Comparison of ENCODE assay signal across 1 cellular context in genomic region chr4:144509088-144509854, GRCh38.
TF ChIP-seq lines count a peak whose summit lies in the region.

No MANE protein-coding gene starts in this region.

TF ChIP-seq in GM23338, 12 proteins besides CTCF, POLR2A, EP300 and RAD21 (continued from another document):
- no peak for TF ChIP-seq ZNF462 (CRISPR knock-in tag; IDR thresholded peaks at IDR 0.05)
- no peak for TF ChIP-seq ZNF114 (CRISPR knock-in tag; IDR thresholded peaks at IDR 0.05)
- TF ChIP-seq POLR2AphosphoS5 (IDR thresholded peaks at IDR 0.05; ENCODE audit: low read depth): no peak
